Comparison of ENCODE assay signal across 8 cellular contexts in genomic region chr13:78586706-78587105, GRCh38. TPM values are rescaled to one million over a fixed set of nuclear protein-coding genes. Genes with fewer than 3 reads are reported as not detected.
DNase-seq lines count a peak whose midpoint lies in the region; ATAC-seq, FAIRE-seq and TF ChIP-seq lines count a peak whose summit lies in the region.

No MANE protein-coding gene starts in this region.

- H3K9me3 ChIP-seq in hepatocyte (ENCODE audit: low read depth): no peaks in the 10 kb centered on the region

- H3K36me3 ChIP-seq in hepatocyte (replicated peaks; ENCODE audit: insufficient read depth, low read depth): no peaks in the 10 kb centered on the region

- no peaks in the 10 kb centered on the region for H3K4me1 Mint-ChIP-seq in activated T-helper 2 cell treated with anti-CD3 and anti-CD28 coated beads, Interferon-gamma antibody, Interleukin-2, Interleukin-4, amounts not matched to agents 10 μg/mL and 5 μg/mL and 100 μg/mL, durations not matched to agents 14 hours and 24 hours and 36 hours (ENCODE audit: low read depth)

- no peaks in the 10 kb centered on the region for H4K20me1 ChIP-seq in hepatocyte (ENCODE audit: insufficient read depth, poor library complexity, severe bottlenecking)

- no peaks in the 10 kb centered on the region for H3K4me1 ChIP-seq in hepatocyte (ENCODE audit: insufficient read depth)

- intact Hi-C loops in activated T-helper 2 cell treated with anti-CD3 and anti-CD28 coated beads, Interferon-gamma antibody, Interleukin-2, Interleukin-4, amounts not matched to agents 10 μg/mL and 5 μg/mL and 100 μg/mL, durations not matched to agents 14 hours and 24 hours and 36 hours (cut with micrococcal nuclease): no loop called here

- WGBS in hepatocyte (ENCODE audit: low lambda C conversion rate, missing lambda C conversion rate): 3% methylated on average over 20 of the region's 21 CpGs

- H3K36me3 Mint-ChIP-seq in activated T-helper 2 cell treated with anti-CD3 and anti-CD28 coated beads, Interferon-gamma antibody, Interleukin-2, Interleukin-4, amounts not matched to agents 10 μg/mL and 5 μg/mL and 100 μg/mL, durations not matched to agents 14 hours and 24 hours and 36 hours (ENCODE audit: low read depth): no peaks in the 10 kb centered on the region

- no peaks in the 10 kb centered on the region for H3K79me2 ChIP-seq in hepatocyte

- DNase-seq in AG10803 (ENCODE audit: low read depth) (no peak), hepatocyte (ENCODE audit: low spot score) (no peak), H54 (ENCODE audit: insufficient read length, low spot score) (no peak)
- DNase-seq in activated CD4-positive, alpha-beta T cell treated with anti-CD3 and anti-CD28 coated beads for 1 hour: no peak
- no peak for DNase-seq in activated effector memory CD4-positive, alpha-beta T cell treated with Interleukin-2 at 50 U/mL for 16 hours
- no peak for DNase-seq in activated T-helper 2 cell treated with anti-CD3 and anti-CD28 coated beads, Interferon-gamma antibody, Interleukin-2, Interleukin-4, amounts not matched to agents 10 μg/mL and 5 μg/mL and 100 μg/mL, durations not matched to agents 14 hours and 24 hours and 36 hours (ENCODE audit: low spot score)

- H3K4me2 ChIP-seq in hepatocyte: no peak overlapping the region

- ATAC-seq in GM18867 (IDR thresholded peaks at IDR 0.05; ENCODE audit: unreplicated experiment) (peak; percentile 58), SK-N-SH treated with all-trans-retinoic acid at 6 μM for 48 hours (peak; percentile 56)

- H3K4me3 ChIP-seq in AG10803 (ENCODE audit: low read length): no peak overlapping the region
- H3K4me3 ChIP-seq in hepatocyte: no peak overlapping the region

- peaks cover 87% of the 10 kb centered on the region for H3K27me3 ChIP-seq in hepatocyte

- no peak for FAIRE-seq in H54 (lab: Jason Lieb, UNC)

- H3K27ac Mint-ChIP-seq in activated T-helper 2 cell treated with anti-CD3 and anti-CD28 coated beads, Interferon-gamma antibody, Interleukin-2, Interleukin-4, amounts not matched to agents 10 μg/mL and 5 μg/mL and 100 μg/mL, durations not matched to agents 14 hours and 24 hours and 36 hours: no peak overlapping the region

- H3K9me2 ChIP-seq in hepatocyte (replicated peaks; ENCODE audit: insufficient read depth): no peaks in the 10 kb centered on the region

- H3K27me3 Mint-ChIP-seq in activated T-helper 2 cell treated with anti-CD3 and anti-CD28 coated beads, Interferon-gamma antibody, Interleukin-2, Interleukin-4, amounts not matched to agents 10 μg/mL and 5 μg/mL and 100 μg/mL, durations not matched to agents 14 hours and 24 hours and 36 hours (ENCODE audit: low read depth): peaks cover 64% of the 10 kb centered on the region

- H2AFZ ChIP-seq in hepatocyte: no peak overlapping the region

- no peak overlapping the region for H3K27ac ChIP-seq in hepatocyte

- H3K4me3 Mint-ChIP-seq in activated T-helper 2 cell treated with anti-CD3 and anti-CD28 coated beads, Interferon-gamma antibody, Interleukin-2, Interleukin-4, amounts not matched to agents 10 μg/mL and 5 μg/mL and 100 μg/mL, durations not matched to agents 14 hours and 24 hours and 36 hours (ENCODE audit: low read depth): no peak overlapping the region

- no peak for TF ChIP-seq POLR2A in H54 (IDR thresholded peaks at IDR 0.05; ENCODE audit: low read depth, low read length)

- no peaks in the 10 kb centered on the region for H3K9me3 Mint-ChIP-seq in activated T-helper 2 cell treated with anti-CD3 and anti-CD28 coated beads, Interferon-gamma antibody, Interleukin-2, Interleukin-4, amounts not matched to agents 10 μg/mL and 5 μg/mL and 100 μg/mL, durations not matched to agents 14 hours and 24 hours and 36 hours

- TF ChIP-seq CTCF in AG10803 (conservative IDR thresholded peaks at IDR 0.05; ENCODE audit: low read length) (0 out of 2 replicates have a peak, but pooled peaks have one; percentile 12), hepatocyte (IDR thresholded peaks at IDR 0.05; ENCODE audit: poor library complexity) (peak; percentile 13)

TF ChIP-seq in SK-N-SH treated with all-trans-retinoic acid at 6 μM for 48 hours, 23 proteins besides CTCF, POLR2A, EP300 and RAD21:
- TF ChIP-seq BACH2 (CRISPR knock-in tag; IDR thresholded peaks at IDR 0.05; ENCODE audit: borderline replicate concordance) (no peak), OSR1 (CRISPR knock-in tag; IDR thresholded peaks at IDR 0.05) (no peak), TCF4 (CRISPR knock-in tag; IDR thresholded peaks at IDR 0.05; ENCODE audit: borderline replicate concordance) (no peak)

RNA-seq across cellular contexts. Expression of gene POU4F1, which starts 16.6 kb away (rescaled TPM):
- 0.17 and 0.24 TPM in 2 replicates for total RNA-seq in hepatocyte
- 0.16 TPM in 1 of 2 replicates, not detected in the other for polyA plus RNA-seq in hepatocyte
- 0.11 TPM in 1 of 2 replicates, not detected in the other for total RNA-seq in activated T-helper 2 cell treated with anti-CD3 and anti-CD28 coated beads, Interferon-gamma antibody, Interleukin-2, Interleukin-4, amounts not matched to agents 10 μg/mL and 5 μg/mL and 100 μg/mL, durations not matched to agents 14 hours and 24 hours and 36 hours
